In the genomic region with DNA sequence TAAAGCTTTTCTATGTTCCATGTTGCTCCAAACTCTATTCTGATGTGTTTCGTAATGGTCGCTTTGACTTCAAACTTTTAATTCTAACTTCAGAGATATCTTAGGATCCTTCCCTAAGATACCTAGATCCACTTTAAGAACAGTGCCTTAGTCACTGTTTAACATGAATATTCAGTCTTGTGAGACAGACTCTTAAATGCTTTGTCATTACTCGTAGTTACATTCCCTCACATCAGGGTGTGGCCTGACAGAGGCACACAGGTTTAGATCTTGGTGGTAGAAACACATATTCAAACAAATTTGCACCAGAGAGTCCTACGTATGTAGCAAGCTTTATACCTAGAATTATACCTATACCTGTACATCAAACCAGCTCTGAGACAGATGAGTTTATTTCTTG, we compare ENCODE assay signal across 26 cellular contexts.
"Had no signal": no experiment of that assay in that cellular context is flagged by ENCODE, and none has a peak within 500 bp of the region (broad histone marks: within the 10 kb centered on the region; RNA-seq: fewer than 3 reads in every experiment).

No MANE protein-coding gene starts in this region.

- ATAC-seq: activated CD4-positive, alpha-beta T cell treated with anti-CD3 and anti-CD28 coated beads for 36 hours; activated CD8-positive, alpha-beta memory T cell treated with anti-CD3 and anti-CD28 coated beads, Interleukin-2, amount 10 ng/mL, durations not matched to agents 7 days and 5 days; activated CD8-positive, alpha-beta T cell treated with anti-CD3 and anti-CD28 coated beads, Interleukin-2, amount 10 ng/mL, durations not matched to agents 7 days and 5 days; activated naive CD8-positive, alpha-beta T cell treated with anti-CD3 and anti-CD28 coated beads, Interleukin-2, amount 50 U/mL, for 24 hours; foreskin keratinocyte; gastroesophageal sphincter had no signal

- DNase-seq: activated CD4-positive, alpha-beta memory T cell treated with anti-CD3 and anti-CD28 coated beads for 36 hours; activated CD4-positive, alpha-beta T cell treated with anti-CD3 and anti-CD28 coated beads for 36 hours; activated CD4-positive, alpha-beta T cell treated with anti-CD3 and anti-CD28 coated beads, Interleukin-2, amount 10 ng/mL, durations not matched to agents 24 days and 14 days; activated CD4-positive, CD25-positive, alpha-beta regulatory T cell; activated CD4-positive, CD25-positive, alpha-beta regulatory T cell treated with anti-CD3 and anti-CD28 coated beads, Interleukin-2, amount 50 U/mL, for 72 hours; activated CD8-positive, alpha-beta memory T cell treated with anti-CD3 and anti-CD28 coated beads, Interleukin-2, amount 10 ng/mL, durations not matched to agents 7 days and 5 days; activated CD8-positive, alpha-beta memory T cell treated with anti-CD3 and anti-CD28 coated beads, Interleukin-2, amount 50 U/mL, for 4 hours; activated CD8-positive, alpha-beta T cell treated with anti-CD3 and anti-CD28 coated beads, Interleukin-2, amount 10 ng/mL, durations not matched to agents 7 days and 5 days; activated effector memory CD4-positive, alpha-beta T cell treated with anti-CD3 and anti-CD28 coated beads, Interleukin-2, amount 50 U/mL, for 16 hours; activated naive CD4-positive, alpha-beta T cell treated with anti-CD3 and anti-CD28 coated beads for 36 hours; activated naive CD8-positive, alpha-beta T cell treated with anti-CD3 and anti-CD28 coated beads for 36 hours; activated naive CD8-positive, alpha-beta T cell treated with anti-CD3 and anti-CD28 coated beads, Interleukin-2, amount 50 U/mL, for 24 hours; activated T-cell treated with anti-CD3 and anti-CD28 coated beads, Interleukin-2, amount 50 U/mL, for 1 hour; activated T-cell treated with anti-CD3 and anti-CD28 coated beads, Interleukin-2, amount 50 U/mL, for 48 hours; adrenal gland; dorsolateral prefrontal cortex; effector memory CD4-positive, alpha-beta T cell; endodermal cell; erythroblast; T-helper 2 cell had no signal

- H3K36me3 ChIP-seq: adrenal gland, ascending aorta, breast epithelium, esophagus muscularis mucosa, gastroesophageal sphincter had no signal

- H3K4me3 ChIP-seq: adrenal gland, ascending aorta, breast epithelium, coronary artery, dorsolateral prefrontal cortex, esophagus muscularis mucosa, gastroesophageal sphincter had no signal

- H3K27me3 ChIP-seq: adrenal gland, ascending aorta, breast epithelium, dorsolateral prefrontal cortex, esophagus muscularis mucosa, foreskin keratinocyte, gastroesophageal sphincter had no signal
